In genomic region chr4:168993724-168994510, GRCh38 we compare ENCODE assay signal across 11 cellular contexts. TPM values are rescaled to one million over a fixed set of nuclear protein-coding genes. Genes with fewer than 3 reads are reported as not detected.
DNase-seq lines count a peak whose midpoint lies in the region; ATAC-seq, FAIRE-seq and TF ChIP-seq lines count a peak whose summit lies in the region.
"Had no signal": no experiment of that assay in that cellular context is flagged by ENCODE, and none has a peak within 500 bp of the region (broad histone marks: within the 10 kb centered on the region; RNA-seq: fewer than 3 reads in every experiment).

No MANE protein-coding gene starts in this region.

- peaks cover 0 to 5% of the 10 kb centered on the region in 2 donors for H3K4me1 ChIP-seq in right atrium auricular region

- no peaks in the 10 kb centered on the region for H3K36me3 ChIP-seq in right atrium auricular region

- H3K27me3 ChIP-seq in right atrium auricular region = no peaks in the 10 kb centered on the region
- H3K27me3 ChIP-seq: pancreas had no signal

- no peaks in the 10 kb centered on the region for H3K9me3 ChIP-seq in right atrium auricular region
- H3K9me3 ChIP-seq: pancreas had no signal

- H3K4me3 ChIP-seq in right atrium auricular region = no peak overlapping the region
- H3K4me3 ChIP-seq: pancreas had no signal

- H3K27ac ChIP-seq in right atrium auricular region = no peak overlapping the region
- H3K27ac ChIP-seq: pancreas had no signal

- FAIRE-seq in HTR-8/SVneo (lab: Jason Lieb, UNC) = no peak
- FAIRE-seq: pancreas had no signal

- ATAC-seq in left ventricle myocardium superior (peak; percentile 71), GM19324 (IDR thresholded peaks at IDR 0.05; ENCODE audit: low FRiP score, unreplicated experiment) (no peak), GM21825 (IDR thresholded peaks at IDR 0.05; ENCODE audit: unreplicated experiment) (no peak), GM18498 (IDR thresholded peaks at IDR 0.05; ENCODE audit: unreplicated experiment) (no peak)

- TF ChIP-seq CTCF in right atrium auricular region (IDR thresholded peaks at IDR 0.05) = no peak

- DNase-seq in left ventricle myocardium superior (no peak), right atrium auricular region (ENCODE audit: low spot score) (no peak), astrocyte of the hippocampus (ENCODE audit: low read depth, low spot score) (peak; percentile 51), medulla oblongata (ENCODE audit: extremely low spot score) (peak; percentile 37), HTR-8/SVneo (ENCODE audit: insufficient read length, low spot score) (no peak)
- DNase-seq: NCI-H2081, pancreas, RPMI8226 had no signal

- intact Hi-C loops in left ventricle myocardium superior (cut with micrococcal nuclease) = loop anchor here (10.0 kb wide), 2 partner anchors 491 to 571 kb away; no protein-coding TSS in a partner anchor

RNA-seq across cellular contexts. Expression of gene CBR4, which starts 16.1 kb away (rescaled TPM):
- total RNA-seq in left ventricle myocardium superior (21.3 TPM), right atrium auricular region (10 to 100 TPM in 1 of 2 donors, 1 to 10 TPM in 1; 9.9 to 18.9 TPM)

Comparison
In these comparisons a context has a peak if more than half of its experiments do, and no peak if none do; other contexts are left out.
1. DNase-seq: peak in astrocyte of the hippocampus (single experiment) and medulla oblongata (single experiment); none in left ventricle myocardium superior (single experiment), right atrium auricular region (single experiment) and HTR-8/SVneo (single experiment).